ENCODE assay signal across 1 cellular context in the genomic region with DNA sequence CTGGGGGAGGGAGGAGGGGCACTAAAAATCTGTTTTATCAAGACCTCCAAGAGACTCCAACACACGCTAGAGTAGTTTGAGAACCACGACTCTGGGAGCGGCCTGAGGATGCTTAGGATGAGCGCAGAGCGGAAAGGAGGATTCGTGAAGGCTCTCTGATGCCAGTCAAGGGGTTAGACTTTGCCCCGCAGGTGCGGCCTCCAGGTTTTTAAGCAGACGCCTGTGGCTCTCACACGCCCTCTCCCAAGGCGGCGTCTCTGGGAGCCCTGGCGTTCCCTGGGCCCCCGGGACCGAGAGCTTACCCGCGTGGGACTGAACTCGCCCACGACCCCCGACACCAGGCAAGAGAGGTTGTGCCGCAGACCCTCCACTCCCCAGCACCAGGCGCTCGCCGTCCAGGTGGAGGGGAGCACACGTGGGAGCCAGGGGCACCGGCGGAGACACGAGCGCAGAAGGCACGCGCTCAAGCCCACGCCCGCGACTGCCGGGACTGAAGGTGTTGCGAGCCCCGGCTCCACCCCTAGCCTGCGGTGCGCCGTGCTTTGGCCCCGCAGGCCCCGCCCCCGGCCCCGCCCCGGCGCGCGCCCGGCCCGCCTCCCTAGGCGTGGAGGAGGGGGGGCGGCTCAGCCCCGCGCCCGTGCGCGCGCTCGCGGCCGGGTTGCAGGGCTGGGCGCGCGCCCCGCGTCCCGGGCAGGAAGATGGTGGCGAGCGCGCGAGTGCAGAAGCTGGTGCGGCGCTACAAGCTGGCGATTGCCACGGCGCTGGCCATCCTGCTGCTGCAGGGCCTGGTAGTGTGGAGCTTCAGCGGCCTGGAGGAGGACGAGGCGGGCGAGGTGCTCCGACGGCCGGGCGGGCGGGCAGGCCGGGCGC.
TF ChIP-seq lines count a peak whose summit lies in the region.

XYLT2 (plus strand) TSS at position 684 of the 870 bp plus-strand sequence; CDS start at position 699, 15 bp downstream.

TF ChIP-seq in HepG2, 621 proteins besides CTCF, POLR2A, EP300 and RAD21 (continued from another document and continues in another):
- TF ChIP-seq ZNF749 (CRISPR knock-in tag; IDR thresholded peaks at IDR 0.05; ENCODE audit: borderline replicate concordance) = no peak; the same call in 1 of the 2 replicates
- TF ChIP-seq PRMT3 (CRISPR knock-in tag; IDR thresholded peaks at IDR 0.05; ENCODE audit: borderline replicate concordance, low read depth) = peak; percentile 74
- 0 out of 2 replicates have a peak, but pooled peaks have one; percentile 36 for TF ChIP-seq TBX3 (IDR thresholded peaks at IDR 0.05; ENCODE audit: borderline replicate concordance)
- TF ChIP-seq ZNF546 (CRISPR knock-in tag; conservative IDR thresholded peaks at IDR 0.05) = 0 out of 2 replicates have a peak, but pooled peaks have one; percentile 29
- TF ChIP-seq ZNF605 (CRISPR knock-in tag; IDR thresholded peaks at IDR 0.05) = peak; percentile 95
- no peak for TF ChIP-seq GPBP1L1 (CRISPR knock-in tag; IDR thresholded peaks at IDR 0.05)
- peak; percentile 72 for TF ChIP-seq BORCS8-MEF2B (CRISPR knock-in tag; IDR thresholded peaks at IDR 0.05)
- peak; percentile 67; the same call in 1 of the 3 replicates for TF ChIP-seq MXI1 (IDR thresholded peaks at IDR 0.05; ENCODE audit: borderline replicate concordance, low read depth, low read length)
- TF ChIP-seq, protein P1, sequence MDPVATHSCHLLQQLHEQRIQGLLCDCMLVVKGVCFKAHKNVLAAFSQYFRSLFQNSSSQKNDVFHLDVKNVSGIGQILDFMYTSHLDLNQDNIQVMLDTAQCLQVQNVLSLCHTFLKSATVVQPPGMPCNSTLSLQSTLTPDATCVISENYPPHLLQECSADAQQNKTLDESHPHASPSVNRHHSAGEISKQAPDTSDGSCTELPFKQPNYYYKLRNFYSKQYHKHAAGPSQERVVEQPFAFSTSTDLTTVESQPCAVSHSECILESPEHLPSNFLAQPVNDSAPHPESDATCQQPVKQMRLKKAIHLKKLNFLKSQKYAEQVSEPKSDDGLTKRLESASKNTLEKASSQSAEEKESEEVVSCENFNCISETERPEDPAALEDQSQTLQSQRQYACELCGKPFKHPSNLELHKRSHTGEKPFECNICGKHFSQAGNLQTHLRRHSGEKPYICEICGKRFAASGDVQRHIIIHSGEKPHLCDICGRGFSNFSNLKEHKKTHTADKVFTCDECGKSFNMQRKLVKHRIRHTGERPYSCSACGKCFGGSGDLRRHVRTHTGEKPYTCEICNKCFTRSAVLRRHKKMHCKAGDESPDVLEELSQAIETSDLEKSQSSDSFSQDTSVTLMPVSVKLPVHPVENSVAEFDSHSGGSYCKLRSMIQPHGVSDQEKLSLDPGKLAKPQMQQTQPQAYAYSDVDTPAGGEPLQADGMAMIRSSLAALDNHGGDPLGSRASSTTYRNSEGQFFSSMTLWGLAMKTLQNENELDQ (CRISPR knock-in tag; IDR thresholded peaks at IDR 0.05; ENCODE audit: borderline replicate concordance) = no peak
- TF ChIP-seq KDM2A (CRISPR knock-in tag; IDR thresholded peaks at IDR 0.05; ENCODE audit: borderline replicate concordance, low read depth) = peak; percentile 73
- peak; percentile 69; the same call in 1 of the 2 replicates for TF ChIP-seq ZNF691 (CRISPR knock-in tag; IDR thresholded peaks at IDR 0.05; ENCODE audit: borderline replicate concordance, low read depth)
- TF ChIP-seq ZNF282 (IDR thresholded peaks at IDR 0.05; ENCODE audit: partially characterized antibody) = no peak
- TF ChIP-seq CCAR2 (optimal IDR thresholded peaks at IDR 0.05; ENCODE audit: low read depth, low read length) = no peak
- TF ChIP-seq, protein P2, sequence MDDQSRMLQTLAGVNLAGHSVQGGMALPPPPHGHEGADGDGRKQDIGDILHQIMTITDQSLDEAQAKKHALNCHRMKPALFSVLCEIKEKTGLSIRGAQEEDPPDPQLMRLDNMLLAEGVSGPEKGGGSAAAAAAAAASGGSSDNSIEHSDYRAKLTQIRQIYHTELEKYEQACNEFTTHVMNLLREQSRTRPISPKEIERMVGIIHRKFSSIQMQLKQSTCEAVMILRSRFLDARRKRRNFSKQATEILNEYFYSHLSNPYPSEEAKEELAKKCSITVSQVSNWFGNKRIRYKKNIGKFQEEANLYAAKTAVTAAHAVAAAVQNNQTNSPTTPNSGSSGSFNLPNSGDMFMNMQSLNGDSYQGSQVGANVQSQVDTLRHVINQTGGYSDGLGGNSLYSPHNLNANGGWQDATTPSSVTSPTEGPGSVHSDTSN (CRISPR knock-in tag; IDR thresholded peaks at IDR 0.05; ENCODE audit: borderline replicate concordance) = no peak
- no peak for TF ChIP-seq KDM1A (CRISPR knock-in tag; IDR thresholded peaks at IDR 0.05)
- no peak for TF ChIP-seq MLLT10 (CRISPR knock-in tag; IDR thresholded peaks at IDR 0.05)
- 0 out of 2 replicates have a peak, but pooled peaks have one; percentile 55 for TF ChIP-seq ZNF788 (CRISPR knock-in tag; IDR thresholded peaks at IDR 0.05; ENCODE audit: borderline replicate concordance)
- TF ChIP-seq ZNF441 (CRISPR knock-in tag; IDR thresholded peaks at IDR 0.05; ENCODE audit: borderline replicate concordance) = peak; percentile 32; the same call in 1 of the 2 replicates
- TF ChIP-seq KLF9 (CRISPR knock-in tag; IDR thresholded peaks at IDR 0.05; ENCODE audit: low read depth) = no peak
- TF ChIP-seq AHR (CRISPR knock-in tag; IDR thresholded peaks at IDR 0.05) = 0 out of 2 replicates have a peak, but pooled peaks have one; percentile 76
- no peak for TF ChIP-seq RXRB (CRISPR knock-in tag; IDR thresholded peaks at IDR 0.05; ENCODE audit: borderline replicate concordance)
- TF ChIP-seq, protein P3, sequence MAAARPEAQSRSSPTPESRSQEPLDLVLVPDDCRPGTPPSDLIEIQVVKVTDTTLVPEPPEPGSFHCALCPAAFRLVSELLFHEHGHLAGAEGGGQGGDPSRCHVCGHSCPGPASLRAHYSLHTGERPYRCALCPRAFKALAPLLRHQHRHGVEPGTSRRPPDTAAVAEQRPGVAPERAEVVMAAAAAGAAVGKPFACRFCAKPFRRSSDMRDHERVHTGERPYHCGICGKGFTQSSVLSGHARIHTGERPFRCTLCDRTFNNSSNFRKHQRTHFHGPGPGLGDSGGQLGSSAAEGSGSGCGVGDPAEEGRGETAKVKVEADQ (CRISPR knock-in tag; IDR thresholded peaks at IDR 0.05; ENCODE audit: borderline replicate concordance) = no peak; the same call in 1 of the 2 replicates
- peak; percentile 50 for TF ChIP-seq ARID4A (CRISPR knock-in tag; IDR thresholded peaks at IDR 0.05; ENCODE audit: borderline replicate concordance)
- TF ChIP-seq RORA (CRISPR knock-in tag; IDR thresholded peaks at IDR 0.05) = no peak
- no peak for TF ChIP-seq ZNF782 (CRISPR knock-in tag; IDR thresholded peaks at IDR 0.05; ENCODE audit: borderline replicate concordance)
- TF ChIP-seq JARID2 (CRISPR knock-in tag; IDR thresholded peaks at IDR 0.05; ENCODE audit: insufficient replicate concordance) = no peak
- TF ChIP-seq MBD4 (IDR thresholded peaks at IDR 0.05; ENCODE audit: borderline replicate concordance, low read length) = no peak
- TF ChIP-seq ZNF207 (IDR thresholded peaks at IDR 0.05; ENCODE audit: borderline replicate concordance) = no peak
- TF ChIP-seq KIAA2018 (CRISPR knock-in tag; IDR thresholded peaks at IDR 0.05; ENCODE audit: borderline replicate concordance) = peak; percentile 48; the same call in 1 of the 2 replicates
- TF ChIP-seq ZNF746 (CRISPR knock-in tag; IDR thresholded peaks at IDR 0.05) = no peak
- TF ChIP-seq TBX2 (CRISPR knock-in tag; IDR thresholded peaks at IDR 0.05; ENCODE audit: borderline replicate concordance) = peak; percentile 40; the same call in 1 of the 2 replicates
- no peak for TF ChIP-seq ZFP82 (CRISPR knock-in tag; IDR thresholded peaks at IDR 0.05; ENCODE audit: borderline replicate concordance)
